Comparison of ENCODE assay signal across 1 cellular context in the genomic region with DNA sequence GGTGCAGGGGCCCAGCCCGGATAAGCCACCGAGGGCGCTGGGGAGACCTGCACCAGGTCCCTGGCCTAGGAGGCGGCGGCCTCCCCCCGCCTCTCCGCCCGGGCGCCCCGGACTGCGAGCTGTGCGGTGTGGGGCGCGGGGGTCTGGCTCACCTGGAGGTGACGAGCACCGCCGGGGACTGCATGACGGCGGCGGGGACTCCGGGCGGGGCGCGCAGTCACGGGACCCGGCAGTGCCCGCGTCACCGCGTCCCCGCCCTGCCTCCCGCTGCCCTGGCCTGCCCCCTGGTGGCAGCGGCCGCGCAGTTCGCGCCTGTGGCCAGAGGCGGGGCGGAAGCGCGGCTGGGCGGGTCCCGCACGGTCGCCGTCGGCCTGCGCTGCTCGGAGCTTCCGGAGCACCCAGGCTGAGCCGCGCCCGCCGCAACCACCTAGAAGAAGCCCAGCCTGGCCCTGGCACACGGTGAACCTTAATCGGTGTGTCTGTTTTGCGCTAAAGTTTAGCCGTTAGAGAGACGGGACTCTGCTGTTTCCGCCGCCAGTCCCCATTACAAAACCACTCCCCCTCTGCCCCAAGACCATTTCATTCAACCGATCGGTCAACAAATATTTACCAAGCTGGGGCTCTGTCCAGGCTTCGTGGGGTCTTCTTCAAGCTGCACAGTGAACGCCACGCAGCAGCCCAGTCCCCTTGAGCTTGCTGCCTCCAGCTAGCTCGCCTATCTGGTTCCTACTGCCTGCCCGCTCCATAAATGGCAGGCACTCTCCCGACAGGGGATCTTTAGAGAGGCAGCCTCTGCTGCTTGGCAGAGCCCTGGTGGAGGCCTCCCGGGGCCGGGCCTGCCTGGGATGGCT.
TF ChIP-seq lines count a peak whose summit lies in the region.

A gene with protein sequence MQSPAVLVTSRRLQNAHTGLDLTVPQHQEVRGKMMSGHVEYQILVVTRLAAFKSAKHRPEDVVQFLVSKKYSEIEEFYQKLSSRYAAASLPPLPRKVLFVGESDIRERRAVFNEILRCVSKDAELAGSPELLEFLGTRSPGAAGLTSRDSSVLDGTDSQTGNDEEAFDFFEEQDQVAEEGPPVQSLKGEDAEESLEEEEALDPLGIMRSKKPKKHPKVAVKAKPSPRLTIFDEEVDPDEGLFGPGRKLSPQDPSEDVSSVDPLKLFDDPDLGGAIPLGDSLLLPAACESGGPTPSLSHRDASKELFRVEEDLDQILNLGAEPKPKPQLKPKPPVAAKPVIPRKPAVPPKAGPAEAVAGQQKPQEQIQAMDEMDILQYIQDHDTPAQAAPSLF (minus strand): TSS at position 219 of the 851 bp plus-strand sequence. CDS start 35 bp downstream, at position 184.

TF ChIP-seq in GM12878, 131 proteins besides CTCF, POLR2A, EP300 and RAD21 (continued from another document):
- no peak for TF ChIP-seq RFX5 (IDR thresholded peaks at IDR 0.05; ENCODE audit: low read depth, low read length)
- TF ChIP-seq, protein P1, sequence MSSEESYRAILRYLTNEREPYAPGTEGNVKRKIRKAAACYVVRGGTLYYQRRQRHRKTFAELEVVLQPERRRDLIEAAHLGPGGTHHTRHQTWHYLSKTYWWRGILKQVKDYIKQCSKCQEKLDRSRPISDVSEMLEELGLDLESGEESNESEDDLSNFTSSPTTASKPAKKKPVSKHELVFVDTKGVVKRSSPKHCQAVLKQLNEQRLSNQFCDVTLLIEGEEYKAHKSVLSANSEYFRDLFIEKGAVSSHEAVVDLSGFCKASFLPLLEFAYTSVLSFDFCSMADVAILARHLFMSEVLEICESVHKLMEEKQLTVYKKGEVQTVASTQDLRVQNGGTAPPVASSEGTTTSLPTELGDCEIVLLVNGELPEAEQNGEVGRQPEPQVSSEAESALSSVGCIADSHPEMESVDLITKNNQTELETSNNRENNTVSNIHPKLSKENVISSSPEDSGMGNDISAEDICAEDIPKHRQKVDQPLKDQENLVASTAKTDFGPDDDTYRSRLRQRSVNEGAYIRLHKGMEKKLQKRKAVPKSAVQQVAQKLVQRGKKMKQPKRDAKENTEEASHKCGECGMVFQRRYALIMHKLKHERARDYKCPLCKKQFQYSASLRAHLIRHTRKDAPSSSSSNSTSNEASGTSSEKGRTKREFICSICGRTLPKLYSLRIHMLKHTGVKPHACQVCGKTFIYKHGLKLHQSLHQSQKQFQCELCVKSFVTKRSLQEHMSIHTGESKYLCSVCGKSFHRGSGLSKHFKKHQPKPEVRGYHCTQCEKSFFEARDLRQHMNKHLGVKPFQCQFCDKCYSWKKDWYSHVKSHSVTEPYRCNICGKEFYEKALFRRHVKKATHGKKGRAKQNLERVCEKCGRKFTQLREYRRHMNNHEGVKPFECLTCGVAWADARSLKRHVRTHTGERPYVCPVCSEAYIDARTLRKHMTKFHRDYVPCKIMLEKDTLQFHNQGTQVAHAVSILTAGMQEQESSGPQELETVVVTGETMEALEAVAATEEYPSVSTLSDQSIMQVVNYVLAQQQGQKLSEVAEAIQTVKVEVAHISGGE (CRISPR knock-in tag; IDR thresholded peaks at IDR 0.05) = no peak
- TF ChIP-seq CBX3 (IDR thresholded peaks at IDR 0.05; ENCODE audit: borderline replicate concordance, low read depth) = no peak
- no peak for TF ChIP-seq EZH2 (IDR thresholded peaks at IDR 0.05; ENCODE audit: borderline replicate concordance, control insufficient read depth, low read depth, low read length)
- no peak for TF ChIP-seq SREBF1 (IDR thresholded peaks at IDR 0.05; ENCODE audit: low read length)
- TF ChIP-seq CBX5 (IDR thresholded peaks at IDR 0.05; ENCODE audit: low read depth) = no peak
- TF ChIP-seq NFYA (IDR thresholded peaks at IDR 0.05; ENCODE audit: borderline replicate concordance, low read depth, low read length) = no peak
- no peak for TF ChIP-seq CBFB (IDR thresholded peaks at IDR 0.05; ENCODE audit: low read depth)
- TF ChIP-seq RBBP5 (conservative IDR thresholded peaks at IDR 0.05) = no peak
- TF ChIP-seq, protein P2, sequence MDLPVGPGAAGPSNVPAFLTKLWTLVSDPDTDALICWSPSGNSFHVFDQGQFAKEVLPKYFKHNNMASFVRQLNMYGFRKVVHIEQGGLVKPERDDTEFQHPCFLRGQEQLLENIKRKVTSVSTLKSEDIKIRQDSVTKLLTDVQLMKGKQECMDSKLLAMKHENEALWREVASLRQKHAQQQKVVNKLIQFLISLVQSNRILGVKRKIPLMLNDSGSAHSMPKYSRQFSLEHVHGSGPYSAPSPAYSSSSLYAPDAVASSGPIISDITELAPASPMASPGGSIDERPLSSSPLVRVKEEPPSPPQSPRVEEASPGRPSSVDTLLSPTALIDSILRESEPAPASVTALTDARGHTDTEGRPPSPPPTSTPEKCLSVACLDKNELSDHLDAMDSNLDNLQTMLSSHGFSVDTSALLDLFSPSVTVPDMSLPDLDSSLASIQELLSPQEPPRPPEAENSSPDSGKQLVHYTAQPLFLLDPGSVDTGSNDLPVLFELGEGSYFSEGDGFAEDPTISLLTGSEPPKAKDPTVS (IDR thresholded peaks at IDR 0.05; ENCODE audit: low read depth, low read length) = no peak
- TF ChIP-seq, protein P3, sequence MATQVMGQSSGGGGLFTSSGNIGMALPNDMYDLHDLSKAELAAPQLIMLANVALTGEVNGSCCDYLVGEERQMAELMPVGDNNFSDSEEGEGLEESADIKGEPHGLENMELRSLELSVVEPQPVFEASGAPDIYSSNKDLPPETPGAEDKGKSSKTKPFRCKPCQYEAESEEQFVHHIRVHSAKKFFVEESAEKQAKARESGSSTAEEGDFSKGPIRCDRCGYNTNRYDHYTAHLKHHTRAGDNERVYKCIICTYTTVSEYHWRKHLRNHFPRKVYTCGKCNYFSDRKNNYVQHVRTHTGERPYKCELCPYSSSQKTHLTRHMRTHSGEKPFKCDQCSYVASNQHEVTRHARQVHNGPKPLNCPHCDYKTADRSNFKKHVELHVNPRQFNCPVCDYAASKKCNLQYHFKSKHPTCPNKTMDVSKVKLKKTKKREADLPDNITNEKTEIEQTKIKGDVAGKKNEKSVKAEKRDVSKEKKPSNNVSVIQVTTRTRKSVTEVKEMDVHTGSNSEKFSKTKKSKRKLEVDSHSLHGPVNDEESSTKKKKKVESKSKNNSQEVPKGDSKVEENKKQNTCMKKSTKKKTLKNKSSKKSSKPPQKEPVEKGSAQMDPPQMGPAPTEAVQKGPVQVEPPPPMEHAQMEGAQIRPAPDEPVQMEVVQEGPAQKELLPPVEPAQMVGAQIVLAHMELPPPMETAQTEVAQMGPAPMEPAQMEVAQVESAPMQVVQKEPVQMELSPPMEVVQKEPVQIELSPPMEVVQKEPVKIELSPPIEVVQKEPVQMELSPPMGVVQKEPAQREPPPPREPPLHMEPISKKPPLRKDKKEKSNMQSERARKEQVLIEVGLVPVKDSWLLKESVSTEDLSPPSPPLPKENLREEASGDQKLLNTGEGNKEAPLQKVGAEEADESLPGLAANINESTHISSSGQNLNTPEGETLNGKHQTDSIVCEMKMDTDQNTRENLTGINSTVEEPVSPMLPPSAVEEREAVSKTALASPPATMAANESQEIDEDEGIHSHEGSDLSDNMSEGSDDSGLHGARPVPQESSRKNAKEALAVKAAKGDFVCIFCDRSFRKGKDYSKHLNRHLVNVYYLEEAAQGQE (IDR thresholded peaks at IDR 0.05; ENCODE audit: low read depth, low read length) = no peak
- peak; percentile 55 for TF ChIP-seq RUNX3 (IDR thresholded peaks at IDR 0.05; ENCODE audit: low read length)
- TF ChIP-seq, protein P4, sequence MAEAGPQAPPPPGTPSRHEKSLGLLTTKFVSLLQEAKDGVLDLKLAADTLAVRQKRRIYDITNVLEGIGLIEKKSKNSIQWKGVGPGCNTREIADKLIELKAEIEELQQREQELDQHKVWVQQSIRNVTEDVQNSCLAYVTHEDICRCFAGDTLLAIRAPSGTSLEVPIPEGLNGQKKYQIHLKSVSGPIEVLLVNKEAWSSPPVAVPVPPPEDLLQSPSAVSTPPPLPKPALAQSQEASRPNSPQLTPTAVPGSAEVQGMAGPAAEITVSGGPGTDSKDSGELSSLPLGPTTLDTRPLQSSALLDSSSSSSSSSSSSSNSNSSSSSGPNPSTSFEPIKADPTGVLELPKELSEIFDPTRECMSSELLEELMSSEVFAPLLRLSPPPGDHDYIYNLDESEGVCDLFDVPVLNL (IDR thresholded peaks at IDR 0.05; ENCODE audit: low read depth, low read length) = no peak
- TF ChIP-seq MXI1 (IDR thresholded peaks at IDR 0.05; ENCODE audit: low read depth, low read length) = peak; percentile 65; the same call in 1 of the 2 replicates
- TF ChIP-seq, protein P5, sequence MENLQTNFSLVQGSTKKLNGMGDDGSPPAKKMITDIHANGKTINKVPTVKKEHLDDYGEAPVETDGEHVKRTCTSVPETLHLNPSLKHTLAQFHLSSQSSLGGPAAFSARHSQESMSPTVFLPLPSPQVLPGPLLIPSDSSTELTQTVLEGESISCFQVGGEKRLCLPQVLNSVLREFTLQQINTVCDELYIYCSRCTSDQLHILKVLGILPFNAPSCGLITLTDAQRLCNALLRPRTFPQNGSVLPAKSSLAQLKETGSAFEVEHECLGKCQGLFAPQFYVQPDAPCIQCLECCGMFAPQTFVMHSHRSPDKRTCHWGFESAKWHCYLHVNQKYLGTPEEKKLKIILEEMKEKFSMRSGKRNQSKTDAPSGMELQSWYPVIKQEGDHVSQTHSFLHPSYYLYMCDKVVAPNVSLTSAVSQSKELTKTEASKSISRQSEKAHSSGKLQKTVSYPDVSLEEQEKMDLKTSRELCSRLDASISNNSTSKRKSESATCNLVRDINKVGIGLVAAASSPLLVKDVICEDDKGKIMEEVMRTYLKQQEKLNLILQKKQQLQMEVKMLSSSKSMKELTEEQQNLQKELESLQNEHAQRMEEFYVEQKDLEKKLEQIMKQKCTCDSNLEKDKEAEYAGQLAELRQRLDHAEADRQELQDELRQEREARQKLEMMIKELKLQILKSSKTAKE (IDR thresholded peaks at IDR 0.05; ENCODE audit: low read depth, poor library complexity, severe bottlenecking) = no peak
- no peak for TF ChIP-seq MYC (IDR thresholded peaks at IDR 0.05; ENCODE audit: insufficient read depth, insufficient read length, insufficient replicate concordance, low read length, severe bottlenecking)
- TF ChIP-seq, protein P6, sequence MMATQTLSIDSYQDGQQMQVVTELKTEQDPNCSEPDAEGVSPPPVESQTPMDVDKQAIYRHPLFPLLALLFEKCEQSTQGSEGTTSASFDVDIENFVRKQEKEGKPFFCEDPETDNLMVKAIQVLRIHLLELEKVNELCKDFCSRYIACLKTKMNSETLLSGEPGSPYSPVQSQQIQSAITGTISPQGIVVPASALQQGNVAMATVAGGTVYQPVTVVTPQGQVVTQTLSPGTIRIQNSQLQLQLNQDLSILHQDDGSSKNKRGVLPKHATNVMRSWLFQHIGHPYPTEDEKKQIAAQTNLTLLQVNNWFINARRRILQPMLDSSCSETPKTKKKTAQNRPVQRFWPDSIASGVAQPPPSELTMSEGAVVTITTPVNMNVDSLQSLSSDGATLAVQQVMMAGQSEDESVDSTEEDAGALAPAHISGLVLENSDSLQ (IDR thresholded peaks at IDR 0.05) = no peak
- peak; percentile 68; the same call in 1 of the 2 replicates for TF ChIP-seq ZNF207 (IDR thresholded peaks at IDR 0.05; ENCODE audit: borderline replicate concordance)
- 0 out of 2 replicates have a peak, but pooled peaks have one; percentile 32 for TF ChIP-seq SMAD5 (IDR thresholded peaks at IDR 0.05; ENCODE audit: low read depth)
- peak; percentile 57; the same call in 1 of the 2 replicates for TF ChIP-seq ZSCAN29 (IDR thresholded peaks at IDR 0.05)
- TF ChIP-seq RB1 (IDR thresholded peaks at IDR 0.05; ENCODE audit: borderline replicate concordance) = peak; percentile 98
- no peak for TF ChIP-seq PAX8 (IDR thresholded peaks at IDR 0.05)
- TF ChIP-seq, protein P7, sequence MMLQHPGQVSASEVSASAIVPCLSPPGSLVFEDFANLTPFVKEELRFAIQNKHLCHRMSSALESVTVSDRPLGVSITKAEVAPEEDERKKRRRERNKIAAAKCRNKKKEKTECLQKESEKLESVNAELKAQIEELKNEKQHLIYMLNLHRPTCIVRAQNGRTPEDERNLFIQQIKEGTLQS (IDR thresholded peaks at IDR 0.05; ENCODE audit: borderline replicate concordance, extremely low read depth, low read depth, low read length) = peak; percentile 63; the same call in 1 of the 2 replicates
- peak; percentile 78; the same call in 1 of the 2 replicates for TF ChIP-seq ZNF24 (IDR thresholded peaks at IDR 0.05)
- TF ChIP-seq, protein P8, sequence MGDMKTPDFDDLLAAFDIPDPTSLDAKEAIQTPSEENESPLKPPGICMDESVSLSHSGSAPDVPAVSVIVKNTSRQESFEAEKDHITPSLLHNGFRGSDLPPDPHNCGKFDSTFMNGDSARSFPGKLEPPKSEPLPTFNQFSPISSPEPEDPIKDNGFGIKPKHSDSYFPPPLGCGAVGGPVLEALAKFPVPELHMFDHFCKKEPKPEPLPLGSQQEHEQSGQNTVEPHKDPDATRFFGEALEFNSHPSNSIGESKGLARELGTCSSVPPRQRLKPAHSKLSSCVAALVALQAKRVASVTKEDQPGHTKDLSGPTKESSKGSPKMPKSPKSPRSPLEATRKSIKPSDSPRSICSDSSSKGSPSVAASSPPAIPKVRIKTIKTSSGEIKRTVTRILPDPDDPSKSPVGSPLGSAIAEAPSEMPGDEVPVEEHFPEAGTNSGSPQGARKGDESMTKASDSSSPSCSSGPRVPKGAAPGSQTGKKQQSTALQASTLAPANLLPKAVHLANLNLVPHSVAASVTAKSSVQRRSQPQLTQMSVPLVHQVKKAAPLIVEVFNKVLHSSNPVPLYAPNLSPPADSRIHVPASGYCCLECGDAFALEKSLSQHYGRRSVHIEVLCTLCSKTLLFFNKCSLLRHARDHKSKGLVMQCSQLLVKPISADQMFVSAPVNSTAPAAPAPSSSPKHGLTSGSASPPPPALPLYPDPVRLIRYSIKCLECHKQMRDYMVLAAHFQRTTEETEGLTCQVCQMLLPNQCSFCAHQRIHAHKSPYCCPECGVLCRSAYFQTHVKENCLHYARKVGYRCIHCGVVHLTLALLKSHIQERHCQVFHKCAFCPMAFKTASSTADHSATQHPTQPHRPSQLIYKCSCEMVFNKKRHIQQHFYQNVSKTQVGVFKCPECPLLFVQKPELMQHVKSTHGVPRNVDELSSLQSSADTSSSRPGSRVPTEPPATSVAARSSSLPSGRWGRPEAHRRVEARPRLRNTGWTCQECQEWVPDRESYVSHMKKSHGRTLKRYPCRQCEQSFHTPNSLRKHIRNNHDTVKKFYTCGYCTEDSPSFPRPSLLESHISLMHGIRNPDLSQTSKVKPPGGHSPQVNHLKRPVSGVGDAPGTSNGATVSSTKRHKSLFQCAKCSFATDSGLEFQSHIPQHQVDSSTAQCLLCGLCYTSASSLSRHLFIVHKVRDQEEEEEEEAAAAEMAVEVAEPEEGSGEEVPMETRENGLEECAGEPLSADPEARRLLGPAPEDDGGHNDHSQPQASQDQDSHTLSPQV (IDR thresholded peaks at IDR 0.05) = peak; percentile 92
- TF ChIP-seq NRF1 (conservative IDR thresholded peaks at IDR 0.05; ENCODE audit: low read depth, low read length) = 0 out of 2 replicates have a peak, but pooled peaks have one; percentile 13
- no peak for TF ChIP-seq POU2F2 (IDR thresholded peaks at IDR 0.05; ENCODE audit: borderline replicate concordance, low read depth, low read length)
- no peak; the same call in 1 of the 2 replicates for TF ChIP-seq NBN (IDR thresholded peaks at IDR 0.05)
- no peak for TF ChIP-seq STAT3 (IDR thresholded peaks at IDR 0.05; ENCODE audit: low read depth, low read length)
- TF ChIP-seq SUZ12 (IDR thresholded peaks at IDR 0.05; ENCODE audit: unreplicated experiment) = no peak
- no peak for TF ChIP-seq WRNIP1 (IDR thresholded peaks at IDR 0.05; ENCODE audit: borderline replicate concordance, low read depth, low read length)
- no peak for TF ChIP-seq FOXM1 (IDR thresholded peaks at IDR 0.05; ENCODE audit: low read depth, low read length)
- no peak for TF ChIP-seq GABPA (IDR thresholded peaks at IDR 0.05; ENCODE audit: low read depth)
